ENCODE assay signal across 26 cellular contexts in genomic region chr11:35318309-35318708, GRCh38.
"Had no signal": no experiment of that assay in that cellular context is flagged by ENCODE, and none has a peak within 500 bp of the region (broad histone marks: within the 10 kb centered on the region; RNA-seq: fewer than 3 reads in every experiment).

No MANE protein-coding gene starts in this region.

- H3K4me1 ChIP-seq: prostate gland, testis, thyroid gland, transverse colon, upper lobe of left lung had no signal

- H3K9me3 ChIP-seq: mucosa of descending colon, pancreas, prostate gland, stomach, testis, thyroid gland, transverse colon, upper lobe of left lung had no signal

- H3K4me3 ChIP-seq: lung, mucosa of descending colon, pancreas, prostate gland, skin epidermis, stomach, testis, thyroid gland, transverse colon, upper lobe of left lung had no signal

- ATAC-seq: left colon; mucosa of descending colon; pancreas; sciatic nerve; stimulated activated naive CD8-positive, alpha-beta T cell treated with anti-CD3 and anti-CD28 coated beads, Interleukin-15, Interleukin-2, amounts not matched to agents 100 U/mL and 50 U/mL, for 24 hours had no signal

- H3K36me3 ChIP-seq: pancreas, prostate gland, stomach, thyroid gland, transverse colon, upper lobe of left lung had no signal

- DNase-seq: hippocampal formation; kidney glomerular epithelial cell; left colon; midbrain; mucosa of descending colon; naive thymus-derived CD4-positive, alpha-beta T cell; pancreas; posterior cingulate gyrus; retina; right cardiac atrium; stimulated activated CD4-positive, alpha-beta T cell treated with anti-CD3 and anti-CD28 coated beads, Interleukin-12 subunit alpha, Interleukin-12 subunit beta, amount 100 ng/mL, for 4 hours; stimulated activated CD4-positive, alpha-beta T cell treated with anti-CD3 and anti-CD28 coated beads, Interleukin-15, amount 100 ng/mL, for 24 hours; stimulated activated CD4-positive, alpha-beta T cell treated with anti-CD3 and anti-CD28 coated beads, Interleukin-2, amount 100 ng/mL, for 24 hours; stimulated activated CD4-positive, alpha-beta T cell treated with anti-CD3 and anti-CD28 coated beads, Interleukin-4, amount 100 ng/mL, for 1 hour; stimulated activated naive B cell treated with anti-CD40 and anti-IgM and Interleukin-4, amounts not matched to agents 10 μg/mL and 1 μg/mL and 100 μg/mL, for 72 hours; stimulated activated naive CD8-positive, alpha-beta T cell treated with anti-CD3 and anti-CD28 coated beads, Interleukin-15, Interleukin-2, amounts not matched to agents 100 U/mL and 50 U/mL, for 24 hours; stomach; testis; thyroid gland; transverse colon; upper lobe of left lung had no signal

- H3K27me3 Mint-ChIP-seq: stimulated activated naive B cell treated with anti-CD40 and anti-IgM and Interleukin-4, amounts not matched to agents 10 μg/mL and 1 μg/mL and 100 μg/mL, for 72 hours had no signal

- H3K27ac ChIP-seq: testis, thyroid gland, transverse colon, upper lobe of left lung had no signal

- H3K9me3 Mint-ChIP-seq: natural killer cell treated with Interleukin-12 subunit alpha and Interleukin-12 subunit beta and Interleukin-15 and Interleukin-18, amount 100 ng/mL, for 72 hours; stimulated activated naive B cell treated with anti-CD40 and anti-IgM and Interleukin-4, amounts not matched to agents 10 μg/mL and 1 μg/mL and 100 μg/mL, for 72 hours had no signal

- H3K27me3 ChIP-seq: pancreas, stomach, testis, thyroid gland, transverse colon, upper lobe of left lung had no signal

- H3K36me3 Mint-ChIP-seq: natural killer cell treated with Interleukin-12 subunit alpha and Interleukin-12 subunit beta and Interleukin-15 and Interleukin-18, amount 100 ng/mL, for 72 hours; stimulated activated naive B cell treated with anti-CD40 and anti-IgM and Interleukin-4, amounts not matched to agents 10 μg/mL and 1 μg/mL and 100 μg/mL, for 72 hours had no signal

- H3K4me3 Mint-ChIP-seq: natural killer cell treated with Interleukin-12 subunit alpha and Interleukin-12 subunit beta and Interleukin-15 and Interleukin-18, amount 100 ng/mL, for 72 hours had no signal
